ENCODE assay signal across 15 cellular contexts in the genomic region with DNA sequence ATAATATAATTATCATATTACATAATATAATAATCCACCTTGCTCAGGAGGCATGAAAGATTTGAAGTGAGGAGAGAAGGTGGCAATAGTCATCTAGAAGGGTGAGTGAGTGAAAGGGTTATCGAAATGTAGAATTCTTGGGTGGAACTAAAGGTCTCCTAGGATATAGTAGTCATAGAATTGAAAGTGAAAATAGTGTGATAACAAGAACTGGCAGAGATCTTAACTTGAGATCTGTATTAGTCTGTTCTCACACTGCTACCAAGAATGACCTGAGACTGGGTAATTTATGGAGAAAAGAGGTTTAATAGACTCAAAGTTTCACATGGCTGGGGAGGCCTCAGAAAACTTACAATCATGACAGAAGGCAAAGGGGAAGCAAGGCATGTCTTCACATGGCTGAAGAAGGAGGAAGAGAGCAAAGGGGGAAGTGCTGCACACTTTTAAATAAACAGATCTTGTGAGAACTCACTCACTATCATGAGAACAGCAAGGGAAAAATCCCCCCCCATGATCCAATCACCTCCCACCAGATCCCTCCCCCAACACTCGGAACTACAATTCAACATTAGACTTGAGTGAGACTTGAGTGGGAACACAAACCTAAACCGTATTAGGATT.
DNase-seq lines count a peak whose midpoint lies in the region; ATAC-seq and TF ChIP-seq lines count a peak whose summit lies in the region.
"Had no signal": no experiment of that assay in that cellular context is flagged by ENCODE, and none has a peak within 500 bp of the region (broad histone marks: within the 10 kb centered on the region; RNA-seq: fewer than 3 reads in every experiment).

No MANE protein-coding gene starts in this region.

- no peak for TF ChIP-seq CTCF in Caco-2 (IDR thresholded peaks at IDR 0.05; ENCODE audit: insufficient read depth in 1 of 2, low read depth in 1 of 2, low read length in 1 of 2, severe bottlenecking in 1 of 2, unreplicated experiment in 1 of 2)

- no peaks in the 10 kb centered on the region for H3K36me3 ChIP-seq in Caco-2 (ENCODE audit: control insufficient read depth, insufficient read depth, low read length)

- H3K4me1 ChIP-seq in Caco-2 = no peaks in the 10 kb centered on the region

- no peaks in the 10 kb centered on the region for H3K27me3 Mint-ChIP-seq in Caco-2 (ENCODE audit: insufficient read depth, unreplicated experiment)
- H3K27me3 Mint-ChIP-seq: CD4-positive, CD25-positive, alpha-beta regulatory T cell had no signal

- peaks cover 4% of the 10 kb centered on the region for H3K9me3 Mint-ChIP-seq in Caco-2 (ENCODE audit: unreplicated experiment)
- H3K9me3 Mint-ChIP-seq: CD4-positive, CD25-positive, alpha-beta regulatory T cell had no signal

- no peak overlapping the region for H3K4me3 ChIP-seq in Caco-2 (ENCODE audit: low read depth, low read length)
- H3K4me3 ChIP-seq: dorsolateral prefrontal cortex, skin epidermis had no signal

- intact Hi-C loops in Caco-2 (cut with micrococcal nuclease; ENCODE audit: unreplicated experiment) = no loop called here

- POLR2A ChIA-PET in Caco-2 (lab: Charles Lee) = no interaction called here

- no peaks in the 10 kb centered on the region for H3K27me3 ChIP-seq in Caco-2 (replicated peaks; ENCODE audit: control insufficient read depth, insufficient read depth, low read length)
- H3K27me3 ChIP-seq: dorsolateral prefrontal cortex had no signal

- H3K4me3 Mint-ChIP-seq in Caco-2 (ENCODE audit: unreplicated experiment) = no peak overlapping the region
- H3K4me3 Mint-ChIP-seq: CD4-positive, CD25-positive, alpha-beta regulatory T cell; natural killer cell had no signal

- ATAC-seq in GM18511 (IDR thresholded peaks at IDR 0.05; ENCODE audit: unreplicated experiment) (peak; percentile 66), GM21515 (IDR thresholded peaks at IDR 0.05; ENCODE audit: unreplicated experiment) (peak; percentile 60), HG03175 (IDR thresholded peaks at IDR 0.05; ENCODE audit: unreplicated experiment) (peak; percentile 70), GM21367 (IDR thresholded peaks at IDR 0.05; ENCODE audit: unreplicated experiment) (no peak)
- ATAC-seq: left colon, natural killer cell had no signal

- H3K27ac Mint-ChIP-seq in Caco-2 (ENCODE audit: unreplicated experiment) = no peak overlapping the region
- H3K27ac Mint-ChIP-seq: CD4-positive, CD25-positive, alpha-beta regulatory T cell; natural killer cell had no signal

- BruUV-seq in Caco-2 (replicated peaks; lab: Mats Ljungman, UMichigan) = no TSS peak

- H3K36me3 Mint-ChIP-seq in Caco-2 (ENCODE audit: insufficient read depth, unreplicated experiment) = no peaks in the 10 kb centered on the region
- H3K36me3 Mint-ChIP-seq: CD4-positive, CD25-positive, alpha-beta regulatory T cell; natural killer cell had no signal

- CTCF ChIA-PET in Caco-2 (lab: Charles Lee) = no interaction called here

- no peak overlapping the region for H3K27ac ChIP-seq in caudate nucleus (ENCODE audit: low read depth, low read length)
- H3K27ac ChIP-seq: dorsolateral prefrontal cortex, skin epidermis had no signal

- no peaks in the 10 kb centered on the region for H3K9me3 ChIP-seq in Caco-2

- peaks cover 3% of the 10 kb centered on the region for H3K4me1 Mint-ChIP-seq in Caco-2 (ENCODE audit: low read depth, unreplicated experiment)
- H3K4me1 Mint-ChIP-seq: natural killer cell had no signal

- peak; percentile 79 for DNase-seq in OCI-M1 (lab: John Stamatoyannopoulos, UW)
- no peak for DNase-seq in Caco-2
- no peak for DNase-seq in activated T-cell treated with anti-CD3 and anti-CD28 coated beads for 4 hours
- DNase-seq in caudate nucleus (lab: John Stamatoyannopoulos, UW) = no peak
- DNase-seq: CD4-positive, CD25-positive, alpha-beta regulatory T cell; dorsolateral prefrontal cortex; left colon; natural killer cell; NCI-H187 treated with DMSO at 0.1 percent for 48 hours; T-helper 2 cell had no signal
